In the genomic region with DNA sequence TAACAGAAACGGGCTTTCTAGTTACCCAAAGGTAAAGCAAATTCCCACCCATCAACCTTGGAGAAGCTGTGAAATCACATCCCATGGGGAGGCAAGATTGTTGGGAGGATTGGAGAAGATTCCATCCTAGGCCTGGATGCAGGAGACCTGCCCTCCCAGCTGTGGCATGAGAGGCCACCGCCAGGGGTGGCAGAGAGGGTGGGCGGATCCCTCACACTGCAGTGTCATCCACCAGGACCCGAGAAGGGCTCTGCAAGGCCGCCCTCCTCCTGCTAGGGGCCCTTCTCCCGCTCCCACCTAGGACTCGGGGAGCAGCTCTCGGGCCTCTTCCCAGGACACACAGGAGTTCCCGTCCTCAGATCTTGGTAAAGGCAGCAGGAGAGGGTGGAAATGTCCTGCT, we compare ENCODE assay signal across 30 cellular contexts.
"Had no signal": no experiment of that assay in that cellular context is flagged by ENCODE, and none has a peak within 500 bp of the region (broad histone marks: within the 10 kb centered on the region; RNA-seq: fewer than 3 reads in every experiment).

No MANE protein-coding gene starts in this region.

- H3K27ac ChIP-seq: adrenal gland, body of pancreas, cardiac muscle cell, coronary artery, dorsolateral prefrontal cortex, gastrocnemius medialis, left lung, lower lobe of right lung, neutrophil, right lobe of liver, testis, transverse colon had no signal

- H3K4me3 ChIP-seq: adrenal gland, body of pancreas, cardiac muscle cell, coronary artery, dorsolateral prefrontal cortex, gastrocnemius medialis, left lung, lower lobe of right lung, mucosa of descending colon, right lobe of liver, testis, transverse colon had no signal

- H3K27me3 ChIP-seq: adrenal gland, body of pancreas, cardiac muscle cell, dorsolateral prefrontal cortex, gastrocnemius medialis, left lung, neutrophil, right lobe of liver, testis, transverse colon had no signal

- H3K27me3 Mint-ChIP-seq: activated naive CD8-positive, alpha-beta T cell treated with anti-CD3 and anti-CD28 coated beads for 36 hours; natural killer cell treated with Interleukin-12 subunit alpha and Interleukin-12 subunit beta and Interleukin-15 and Interleukin-18, amount 100 ng/mL, for 72 hours; progenitor cell of endocrine pancreas had no signal

- H3K9me3 ChIP-seq: adrenal gland, body of pancreas, gastrocnemius medialis, left lung, lower lobe of right lung, mucosa of descending colon, neutrophil, right lobe of liver, testis, transverse colon had no signal

- H3K4me3 Mint-ChIP-seq: activated naive CD4-positive, alpha-beta T cell treated with anti-CD3 and anti-CD28 coated beads for 36 hours; activated naive CD8-positive, alpha-beta T cell treated with anti-CD3 and anti-CD28 coated beads for 36 hours; activated T-helper 1 cell treated with anti-CD3 and anti-CD28 coated beads, Interleukin-12 subunit alpha, Interleukin-12 subunit beta, Interleukin-2, Interleukin-4 antibody, amounts not matched to agents 30 ng/mL and 10 ng/mL and 1 ng/mL, durations not matched to agents 14 hours and 24 hours and 36 hours; natural killer cell treated with Interleukin-12 subunit alpha and Interleukin-12 subunit beta and Interleukin-15 and Interleukin-18, amount 100 ng/mL, for 72 hours; T-helper 2 cell treated with Interferon-gamma antibody and Interleukin-4, amounts not matched to agents 5 μg/mL and 100 μg/mL, for 36 hours had no signal

- H3K9me3 Mint-ChIP-seq: activated naive CD4-positive, alpha-beta T cell treated with anti-CD3 and anti-CD28 coated beads for 36 hours had no signal

- H3K27ac Mint-ChIP-seq: activated naive CD4-positive, alpha-beta T cell treated with anti-CD3 and anti-CD28 coated beads for 36 hours; activated naive CD8-positive, alpha-beta T cell treated with anti-CD3 and anti-CD28 coated beads for 36 hours; activated T-helper 1 cell treated with anti-CD3 and anti-CD28 coated beads, Interleukin-12 subunit alpha, Interleukin-12 subunit beta, Interleukin-2, Interleukin-4 antibody, amounts not matched to agents 30 ng/mL and 10 ng/mL and 1 ng/mL, durations not matched to agents 14 hours and 24 hours and 36 hours; progenitor cell of endocrine pancreas; T-helper 2 cell treated with Interferon-gamma antibody and Interleukin-4, amounts not matched to agents 5 μg/mL and 100 μg/mL, for 36 hours had no signal

- DNase-seq: activated CD4-positive, alpha-beta T cell treated with anti-CD3 and anti-CD28 coated beads for 48 hours; activated CD4-positive, alpha-beta T cell treated with anti-CD3 and anti-CD28 coated beads, Interleukin-2, amount 50 U/mL, for 48 hours; activated CD8-positive, alpha-beta memory T cell treated with anti-CD3 and anti-CD28 coated beads for 24 hours; activated effector memory CD4-positive, alpha-beta T cell treated with anti-CD3 and anti-CD28 coated beads, Interleukin-2, amount 50 U/mL, for 16 hours; activated naive CD4-positive, alpha-beta T cell treated with anti-CD3 and anti-CD28 coated beads for 36 hours; activated naive CD8-positive, alpha-beta T cell treated with anti-CD3 and anti-CD28 coated beads for 36 hours; activated T-cell treated with anti-CD3 and anti-CD28 coated beads, Interleukin-2, amount 50 U/mL, for 1 hour; adrenal gland; aorta; body of pancreas; dorsolateral prefrontal cortex; effector memory CD4-positive, alpha-beta T cell; gastrocnemius medialis; hippocampal formation; left lung; lower lobe of right lung; mesenchymal stem cell; mucosa of descending colon; right lobe of liver; stimulated activated CD4-positive, alpha-beta T cell treated with anti-CD3 and anti-CD28 coated beads, Interleukin-4, amount 100 ng/mL, for 1 hour; stimulated activated naive CD8-positive, alpha-beta T cell treated with anti-CD3 and anti-CD28 coated beads, Interleukin-15, Interleukin-2, amounts not matched to agents 100 U/mL and 50 U/mL, for 24 hours; testis; transverse colon had no signal

- H3K36me3 ChIP-seq: adrenal gland, cardiac muscle cell, gastrocnemius medialis, left lung, lower lobe of right lung, neutrophil, right lobe of liver, transverse colon had no signal

- H3K4me1 ChIP-seq: adrenal gland, body of pancreas, gastrocnemius medialis, lower lobe of right lung, right lobe of liver, testis had no signal

- H3K36me3 Mint-ChIP-seq: natural killer cell treated with Interleukin-12 subunit alpha and Interleukin-12 subunit beta and Interleukin-15 and Interleukin-18, amount 100 ng/mL, for 72 hours had no signal
